19 cellular contexts compared by ENCODE assay signal in the genomic region with DNA sequence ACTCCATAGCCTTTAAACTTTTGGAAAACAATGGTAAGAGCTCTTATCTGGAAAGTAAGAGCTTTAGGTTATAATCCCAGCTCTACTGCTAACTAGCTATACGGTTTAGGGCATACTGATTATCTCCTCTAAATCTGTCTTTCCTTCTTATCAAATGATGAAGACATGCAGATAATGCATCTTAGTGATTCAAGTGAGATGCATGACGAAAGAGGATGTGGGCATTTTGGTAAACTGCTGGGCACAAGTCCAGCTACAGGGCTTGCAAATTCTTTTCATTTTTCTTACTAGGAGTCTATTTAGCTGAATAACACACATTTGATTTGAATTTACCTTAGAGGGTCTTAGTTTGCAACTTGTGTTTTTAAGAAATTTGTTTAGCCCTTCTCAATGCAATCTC.
DNase-seq lines count a peak whose midpoint lies in the region; ATAC-seq, FAIRE-seq and TF ChIP-seq lines count a peak whose summit lies in the region.
"Had no signal": no experiment of that assay in that cellular context is flagged by ENCODE, and none has a peak within 500 bp of the region (broad histone marks: within the 10 kb centered on the region; RNA-seq: fewer than 3 reads in every experiment).

No MANE protein-coding gene starts in this region.

- H3K27me3 Mint-ChIP-seq in activated CD8-positive, alpha-beta memory T cell treated with anti-CD3 and anti-CD28 coated beads, Interleukin-2, amount 10 ng/mL, durations not matched to agents 7 days and 5 days, result no peaks in the 10 kb centered on the region
- H3K27me3 Mint-ChIP-seq: activated CD4-positive, alpha-beta memory T cell treated with anti-CD3 and anti-CD28 coated beads for 36 hours; effector memory CD8-positive, alpha-beta T cell; naive B cell had no signal

- H2BK120ac ChIP-seq in mesendoderm (ENCODE audit: low read depth, low read length), result no peak overlapping the region

- H3K9ac ChIP-seq in mesendoderm (ENCODE audit: low read length), result no peak overlapping the region

- H2BK5ac ChIP-seq in mesendoderm (ENCODE audit: low read length), result no peak overlapping the region

- no peak for ATAC-seq in activated CD8-positive, alpha-beta memory T cell treated with anti-CD3 and anti-CD28 coated beads, Interleukin-2, amount 10 ng/mL, durations not matched to agents 7 days and 5 days
- ATAC-seq in HG03280 (IDR thresholded peaks at IDR 0.05; ENCODE audit: unreplicated experiment) (no peak), left lobe of liver (no peak)
- ATAC-seq: effector memory CD8-positive, alpha-beta T cell had no signal

- H3K79me2 ChIP-seq in mesendoderm (ENCODE audit: control insufficient read depth, insufficient read depth, low read length), result no peaks in the 10 kb centered on the region

- no peaks in the 10 kb centered on the region for H3K4me1 ChIP-seq in mesendoderm (ENCODE audit: control insufficient read depth, low read depth, low read length)
- H3K4me1 ChIP-seq: uterus had no signal

- no peak overlapping the region for H3K23ac ChIP-seq in mesendoderm (ENCODE audit: low read length)

- no peak for TF ChIP-seq CTCF in bronchial epithelial cell (IDR thresholded peaks at IDR 0.05; ENCODE audit: insufficient read depth, low read length, severe bottlenecking)

- H3K27me3 ChIP-seq in bronchial epithelial cell (ENCODE audit: control insufficient read depth, insufficient read depth, low read length), result no peaks in the 10 kb centered on the region
- no peaks in the 10 kb centered on the region for H3K27me3 ChIP-seq in mesendoderm (ENCODE audit: insufficient read depth, low read length, poor library complexity)
- H3K27me3 ChIP-seq: uterus had no signal

- no peaks in the 10 kb centered on the region for H3K4me1 Mint-ChIP-seq in activated CD8-positive, alpha-beta memory T cell treated with anti-CD3 and anti-CD28 coated beads, Interleukin-2, amount 10 ng/mL, durations not matched to agents 7 days and 5 days
- H3K4me1 Mint-ChIP-seq: naive B cell had no signal

- no CpG with 5 or more reads among the region's 2 CpGs for WGBS in mesendoderm (ENCODE audit: extremely low coverage, insufficient coverage, low lambda C conversion rate)

- H3K56ac ChIP-seq in mesendoderm (ENCODE audit: low read length), result no peak overlapping the region

- H3K18ac ChIP-seq in mesendoderm (ENCODE audit: low read length), result no peak overlapping the region

- H2AK5ac ChIP-seq in mesendoderm (ENCODE audit: low read length), result no peak overlapping the region

- H3K79me1 ChIP-seq in mesendoderm (ENCODE audit: low read length), result no peaks in the 10 kb centered on the region

- H4K5ac ChIP-seq in mesendoderm (ENCODE audit: low read length), result no peak overlapping the region

- no peaks in the 10 kb centered on the region for H3K36me3 ChIP-seq in bronchial epithelial cell (ENCODE audit: control insufficient read depth, insufficient read depth, low read length)
- no peaks in the 10 kb centered on the region for H3K36me3 ChIP-seq in mesendoderm (ENCODE audit: control insufficient read depth, insufficient read depth, low read length)
- H3K36me3 ChIP-seq: uterus had no signal

- no peak overlapping the region for H3K4me2 ChIP-seq in mesendoderm (ENCODE audit: low read length)

- FAIRE-seq in bronchial epithelial cell (lab: Jason Lieb, UNC), result no peak
- FAIRE-seq: GM12891 had no signal

- no peaks in the 10 kb centered on the region for H3K36me3 Mint-ChIP-seq in activated CD8-positive, alpha-beta memory T cell treated with anti-CD3 and anti-CD28 coated beads, Interleukin-2, amount 10 ng/mL, durations not matched to agents 7 days and 5 days
- H3K36me3 Mint-ChIP-seq: activated CD4-positive, alpha-beta memory T cell treated with anti-CD3 and anti-CD28 coated beads for 36 hours; brain; naive B cell had no signal

- no peak overlapping the region for H3K4me3 ChIP-seq in bronchial epithelial cell (ENCODE audit: low read depth, low read length)
- no peak overlapping the region for H3K4me3 ChIP-seq in mesendoderm (ENCODE audit: low read length)
- H3K4me3 ChIP-seq: uterus had no signal

- no peak overlapping the region for H3K4ac ChIP-seq in mesendoderm (ENCODE audit: low read depth, low read length)

- no peak overlapping the region for H3K27ac Mint-ChIP-seq in activated CD8-positive, alpha-beta memory T cell treated with anti-CD3 and anti-CD28 coated beads, Interleukin-2, amount 10 ng/mL, durations not matched to agents 7 days and 5 days
- H3K27ac Mint-ChIP-seq: activated CD4-positive, alpha-beta memory T cell treated with anti-CD3 and anti-CD28 coated beads for 36 hours; brain; effector memory CD8-positive, alpha-beta T cell; naive B cell had no signal

- H3K4me3 Mint-ChIP-seq in activated CD8-positive, alpha-beta memory T cell treated with anti-CD3 and anti-CD28 coated beads, Interleukin-2, amount 10 ng/mL, durations not matched to agents 7 days and 5 days, result no peak overlapping the region
- H3K4me3 Mint-ChIP-seq: activated CD4-positive, alpha-beta memory T cell treated with anti-CD3 and anti-CD28 coated beads for 36 hours; brain; effector memory CD8-positive, alpha-beta T cell; naive B cell had no signal

- no peak overlapping the region for H3K27ac ChIP-seq in mesendoderm (ENCODE audit: low read depth, low read length)
- H3K27ac ChIP-seq: uterus had no signal

- DNase-seq in GM04503 (ENCODE audit: low read depth) (peak; percentile 17), NOMO-1 treated with DMSO at 0.1 percent for 48 hours (lab: John Stamatoyannopoulos, UW; ENCODE audit: unreplicated experiment) (peak; percentile 33), bronchial epithelial cell (ENCODE audit: low read depth) (peak; percentile 76), mesendoderm (peak; percentile 8), left lobe of liver (ENCODE audit: low spot score) (no peak), NCI-H774 (lab: John Stamatoyannopoulos, UW) (no peak)
- no peak for DNase-seq in activated CD8-positive, alpha-beta memory T cell treated with anti-CD3 and anti-CD28 coated beads, Interleukin-2, amount 10 ng/mL, durations not matched to agents 7 days and 5 days
- DNase-seq: activated CD4-positive, alpha-beta memory T cell treated with anti-CD3 and anti-CD28 coated beads for 36 hours; activated gamma-delta T cell; C1 segment of cervical spinal cord; effector memory CD8-positive, alpha-beta T cell; naive B cell; NCI-H1417; Right ventricle myocardium superior; stimulated activated naive CD4-positive, alpha-beta T cell treated with Interleukin-2 at 50 U/mL for 16 hours; uterus had no signal

- H4K8ac ChIP-seq in mesendoderm (ENCODE audit: low read depth, low read length), result no peak overlapping the region

- H3K9me3 Mint-ChIP-seq in activated CD8-positive, alpha-beta memory T cell treated with anti-CD3 and anti-CD28 coated beads, Interleukin-2, amount 10 ng/mL, durations not matched to agents 7 days and 5 days (ENCODE audit: low read depth), result peaks cover 3% of the 10 kb centered on the region

- H2BK15ac ChIP-seq in mesendoderm (replicated peaks; ENCODE audit: low read depth), result no peak overlapping the region

- CTCF ChIA-PET in activated CD8-positive, alpha-beta memory T cell treated with anti-CD3 and anti-CD28 coated beads, Interleukin-2, amount 10 ng/mL, durations not matched to agents 7 days and 5 days (lab: Charles Lee), result no interaction called here

Comparison
In these comparisons a context has a peak if more than half of its experiments do, and no peak if none do; other contexts are left out.
1. DNase-seq: peak in GM04503 (single experiment), NOMO-1 treated with DMSO at 0.1 percent for 48 hours (single experiment), bronchial epithelial cell (single experiment) and mesendoderm (single experiment); none in activated CD8-positive, alpha-beta memory T cell treated with anti-CD3 and anti-CD28 coated beads, Interleukin-2, amount 10 ng/mL, durations not matched to agents 7 days and 5 days (single experiment), left lobe of liver (single experiment) and NCI-H774 (single experiment).